ENCODE assay signal across 9 cellular contexts in the genomic region with DNA sequence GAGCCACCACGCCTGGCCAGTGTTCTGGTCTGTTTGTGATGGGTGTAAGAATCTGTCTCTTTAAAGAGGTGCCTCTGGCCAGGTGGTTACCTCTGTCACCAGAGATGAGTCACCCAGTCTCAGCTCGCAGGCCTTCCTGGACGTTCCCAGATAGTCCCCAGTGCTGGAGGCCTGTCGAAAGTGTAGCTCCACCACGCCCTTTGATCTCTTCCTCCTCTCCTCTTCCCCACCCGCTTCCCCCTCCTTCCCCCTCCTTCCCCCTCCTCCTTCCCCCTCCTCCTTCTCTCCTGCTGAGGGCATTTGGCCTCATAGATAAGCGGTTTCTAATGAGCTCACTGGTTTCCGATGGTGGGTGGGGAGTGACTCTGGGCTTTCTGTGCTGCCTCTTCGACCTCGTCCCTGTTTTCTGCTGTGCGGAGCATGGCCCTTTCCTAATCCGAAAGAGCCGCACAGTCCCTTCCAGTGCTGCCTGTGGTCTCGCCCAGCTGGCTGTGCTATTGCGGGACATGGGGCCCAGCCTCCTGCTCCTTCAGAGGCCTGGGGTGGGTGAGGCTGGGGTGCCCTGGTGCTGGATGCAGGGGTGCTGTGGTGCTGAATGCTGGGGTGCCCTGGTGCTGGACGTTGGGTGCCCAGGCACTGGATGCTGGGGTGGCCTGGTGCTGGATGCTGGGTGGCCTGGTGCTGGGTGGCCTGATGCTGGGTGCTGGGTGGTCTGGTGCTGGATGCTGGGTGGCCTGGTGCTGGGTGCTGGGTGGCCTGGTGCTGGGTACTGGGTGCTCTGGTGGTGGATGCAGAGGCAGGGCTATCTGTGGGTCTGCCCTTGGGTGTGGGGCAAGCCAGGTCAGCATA. TPM values are rescaled to one million over a fixed set of nuclear protein-coding genes. Genes with fewer than 3 reads are reported as not detected.
A peak's percentile ranks its signal among the peaks of the same experiment; 100 is the strongest.
DNase-seq lines count a peak whose midpoint lies in the region; ATAC-seq, FAIRE-seq and TF ChIP-seq lines count a peak whose summit lies in the region.
"Had no signal": no experiment of that assay in that cellular context is flagged by ENCODE, and none has a peak within 500 bp of the region (broad histone marks: within the 10 kb centered on the region; RNA-seq: fewer than 3 reads in every experiment).

No MANE protein-coding gene starts in this region.

- H3K9ac ChIP-seq in IMR-90 (ENCODE audit: low read depth, low read length) = no peak overlapping the region

- H3K4me1 Mint-ChIP-seq in activated T-helper 1 cell treated with anti-CD3 and anti-CD28 coated beads, Interleukin-12 subunit alpha, Interleukin-12 subunit beta, Interleukin-2, Interleukin-4 antibody, amounts not matched to agents 30 ng/mL and 10 ng/mL and 1 ng/mL, durations not matched to agents 14 hours and 24 hours and 36 hours (ENCODE audit: low read depth) = peaks cover 58% of the 10 kb centered on the region

- BruUV-seq in IMR-90 (replicated peaks; lab: Mats Ljungman, UMichigan) = no TSS peak

- peak; percentile 76 for FAIRE-seq in islet of Langerhans (lab: Jason Lieb, UNC)

- peaks cover 14% of the 10 kb centered on the region for H3K9me1 ChIP-seq in IMR-90 (ENCODE audit: insufficient read depth, low read length)

- H3K27me3 ChIP-seq in IMR-90 (ENCODE audit: control insufficient read depth, insufficient read depth, low read length) = no peaks in the 10 kb centered on the region
- H3K27me3 ChIP-seq: dorsolateral prefrontal cortex had no signal

- H3K27me3 Mint-ChIP-seq in activated T-helper 1 cell treated with anti-CD3 and anti-CD28 coated beads, Interleukin-12 subunit alpha, Interleukin-12 subunit beta, Interleukin-2, Interleukin-4 antibody, amounts not matched to agents 30 ng/mL and 10 ng/mL and 1 ng/mL, durations not matched to agents 14 hours and 24 hours and 36 hours (ENCODE audit: insufficient read depth) = no peaks in the 10 kb centered on the region

- H2AK5ac ChIP-seq in IMR-90 (ENCODE audit: low read depth, low read length) = no peak overlapping the region

- no peak overlapping the region for H2BK120ac ChIP-seq in IMR-90 (ENCODE audit: low read depth, low read length)

- in situ Hi-C loops in Caki2 (cut with HindIII; ENCODE audit: low pct_unique_long_range_greater_than_20kb, low sequenced_read_pairs) (no loop called here), IMR-90 (cut with MboI; ENCODE audit: low sequenced_read_pairs) (no loop called here)

- intact Hi-C loops in IMR-90 (cut with micrococcal nuclease) = no loop called here
- intact Hi-C loops in activated T-helper 1 cell treated with anti-CD3 and anti-CD28 coated beads, Interleukin-12 subunit alpha, Interleukin-12 subunit beta, Interleukin-2, Interleukin-4 antibody, amounts not matched to agents 30 ng/mL and 10 ng/mL and 1 ng/mL, durations not matched to agents 14 hours and 24 hours and 36 hours (cut with micrococcal nuclease) = no loop called here

- peak; percentile 60 for DNase-seq in Caki2 (ENCODE audit: low read depth)
- no peak for DNase-seq in IMR-90
- no peak for DNase-seq in activated T-helper 1 cell treated with anti-CD3 and anti-CD28 coated beads, Interleukin-12 subunit alpha, Interleukin-12 subunit beta, Interleukin-2, Interleukin-4 antibody, amounts not matched to agents 30 ng/mL and 10 ng/mL and 1 ng/mL, durations not matched to agents 14 hours and 24 hours and 36 hours (ENCODE audit: low spot score)
- DNase-seq in hepatic stellate cell (ENCODE audit: low spot score) = no peak

- dilution Hi-C loops in IMR-90 (cut with HindIII; ENCODE audit: low sequenced_read_pairs, unreplicated experiment) = no loop called here

- H3K9me3 ChIP-seq in IMR-90 (ENCODE audit: control insufficient read depth, insufficient read depth, low read length) = no peaks in the 10 kb centered on the region

- ATAC-seq in IMR-90 (ENCODE audit: low read depth) (peak; percentile 67), GM21447 (IDR thresholded peaks at IDR 0.05; ENCODE audit: unreplicated experiment) (no peak), HG03432 (IDR thresholded peaks at IDR 0.05; ENCODE audit: unreplicated experiment) (no peak)

- H3K36me3 ChIP-seq in IMR-90 (ENCODE audit: control insufficient read depth, insufficient read depth, low read length) = no peaks in the 10 kb centered on the region
- H3K36me3 ChIP-seq in urinary bladder (ENCODE audit: insufficient read depth) = no peaks in the 10 kb centered on the region

- H3K4me3 ChIP-seq in IMR-90 (ENCODE audit: insufficient read depth, low read depth, low read length) = no peak overlapping the region
- no peak overlapping the region for H3K4me3 ChIP-seq in urinary bladder (ENCODE audit: low read depth, low read length)

- CTCF ChIA-PET in IMR-90 (lab: Yijun Ruan, JAX) = no interaction called here

- H4K5ac ChIP-seq in IMR-90 (ENCODE audit: low read depth, low read length) = no peak overlapping the region

- POLR2A ChIA-PET in IMR-90 (lab: Charles Lee; ENCODE audit: unreplicated experiment) = no interaction called here

- no peak for TF ChIP-seq POLR2A in IMR-90 (IDR thresholded peaks at IDR 0.05; ENCODE audit: low read depth, low read length)

- H3K18ac ChIP-seq in IMR-90 (ENCODE audit: low read depth, low read length) = no peak overlapping the region

- no peak overlapping the region for H2AK9ac ChIP-seq in IMR-90 (replicated peaks; ENCODE audit: low read depth, low read length, poor library complexity)

- peak overlapping the region; percentile 30 for H3K4me3 Mint-ChIP-seq in activated T-helper 1 cell treated with anti-CD3 and anti-CD28 coated beads, Interleukin-12 subunit alpha, Interleukin-12 subunit beta, Interleukin-2, Interleukin-4 antibody, amounts not matched to agents 30 ng/mL and 10 ng/mL and 1 ng/mL, durations not matched to agents 14 hours and 24 hours and 36 hours

- H2BK15ac ChIP-seq in IMR-90 (ENCODE audit: low read depth, low read length) = no peak overlapping the region

- H3K14ac ChIP-seq in IMR-90 (replicated peaks; ENCODE audit: low read depth, low read length) = no peak overlapping the region

- H3K27ac ChIP-seq in IMR-90 (ENCODE audit: insufficient read depth, low read length) (no peak overlapping the region), urinary bladder (ENCODE audit: low read depth) (peak overlapping the region; percentile 55)

- peak overlapping the region; percentile 71 for H3K27ac Mint-ChIP-seq in activated T-helper 1 cell treated with anti-CD3 and anti-CD28 coated beads, Interleukin-12 subunit alpha, Interleukin-12 subunit beta, Interleukin-2, Interleukin-4 antibody, amounts not matched to agents 30 ng/mL and 10 ng/mL and 1 ng/mL, durations not matched to agents 14 hours and 24 hours and 36 hours

- TF ChIP-seq CTCF in IMR-90 (conservative IDR thresholded peaks at IDR 0.05; ENCODE audit: low read depth, low read length) = no peak

- H3K4me1 ChIP-seq in IMR-90 (ENCODE audit: control insufficient read depth, insufficient read depth, low read length) (peaks cover 8% of the 10 kb centered on the region; the same call in 1 of the 2 replicates), urinary bladder (ENCODE audit: insufficient read depth) (no peaks in the 10 kb centered on the region)

- no peak overlapping the region for H3K23ac ChIP-seq in IMR-90 (ENCODE audit: low read depth, low read length)

- no peak overlapping the region for H3K4ac ChIP-seq in IMR-90 (ENCODE audit: low read depth, low read length)

- H4K20me1 ChIP-seq in IMR-90 (ENCODE audit: insufficient read depth, low read length) = peaks cover 74% of the 10 kb centered on the region

- H2BK5ac ChIP-seq in IMR-90 (ENCODE audit: low read depth, low read length, poor library complexity, severe bottlenecking) = no peak overlapping the region

- H4K8ac ChIP-seq in IMR-90 (ENCODE audit: low read depth in 2 of 2, low read length in 2 of 2) = no peak overlapping the region

- peaks cover 4% of the 10 kb centered on the region for H3K36me3 Mint-ChIP-seq in activated T-helper 1 cell treated with anti-CD3 and anti-CD28 coated beads, Interleukin-12 subunit alpha, Interleukin-12 subunit beta, Interleukin-2, Interleukin-4 antibody, amounts not matched to agents 30 ng/mL and 10 ng/mL and 1 ng/mL, durations not matched to agents 14 hours and 24 hours and 36 hours (ENCODE audit: low read depth)

- WGBS in IMR-90 (ENCODE audit: extremely low coverage in 2 of 2, insufficient read length in 1 of 2), 2 experiments = 64% methylated on average over 1 of the region's 16 CpGs; no CpG with 5 or more reads in 1 of the 2 experiments
- 32% methylated on average over 16 of the region's 16 CpGs for whole genome bisulfite sequencing in urinary bladder

- H3K56ac ChIP-seq in IMR-90 (ENCODE audit: extremely low read depth, insufficient read depth, low read length) = no peak overlapping the region

- no peak overlapping the region for H4K91ac ChIP-seq in IMR-90 (ENCODE audit: insufficient read depth, low read depth, low read length)

- H3K9me3 Mint-ChIP-seq in activated T-helper 1 cell treated with anti-CD3 and anti-CD28 coated beads, Interleukin-12 subunit alpha, Interleukin-12 subunit beta, Interleukin-2, Interleukin-4 antibody, amounts not matched to agents 30 ng/mL and 10 ng/mL and 1 ng/mL, durations not matched to agents 14 hours and 24 hours and 36 hours = no peaks in the 10 kb centered on the region

- peaks cover 34 to 80% of the 10 kb centered on the region in 2 experiments for H3K79me1 ChIP-seq in IMR-90 (ENCODE audit: low read depth in 1 of 2, low read length in 2 of 2)

- H2AFZ ChIP-seq in IMR-90 (replicated peaks; ENCODE audit: low read length, poor library complexity) = no peak overlapping the region

- no peak for TF ChIP-seq RAD21 in IMR-90 (IDR thresholded peaks at IDR 0.05; ENCODE audit: low read length)

- no peak overlapping the region for H2BK20ac ChIP-seq in IMR-90 (ENCODE audit: low read depth, low read length)

- H3K4me2 ChIP-seq in IMR-90 (ENCODE audit: low read depth, low read length) = no peak overlapping the region; the same call in 1 of the 2 replicates

TF ChIP-seq in IMR-90, 13 proteins besides CTCF, POLR2A, EP300 and RAD21 (continues in another document):
- TF ChIP-seq MAZ (IDR thresholded peaks at IDR 0.05; ENCODE audit: borderline replicate concordance, low read depth, low read length) = no peak; the same call in 1 of the 2 replicates
- no peak for TF ChIP-seq NFE2L2 (IDR thresholded peaks at IDR 0.05; ENCODE audit: low read depth, low read length)
- TF ChIP-seq BHLHE40 (IDR thresholded peaks at IDR 0.05; ENCODE audit: low read depth, low read length) = no peak
- no peak for TF ChIP-seq FOS (IDR thresholded peaks at IDR 0.05; ENCODE audit: low read depth, low read length)
- TF ChIP-seq MAFK (IDR thresholded peaks at IDR 0.05; ENCODE audit: low read depth, low read length) = no peak

RNA-seq across cellular contexts. Expression of a gene that starts 19.2 kb away (rescaled TPM):
- 29.0 and 56.9 TPM in 2 replicates for total RNA-seq in Caki2 (2014; rRNA removed; shearing (Covaris generic); ENCODE audit: low replicate concordance)
- 24.2 and 27.1 TPM in 2 replicates for total RNA-seq in IMR-90 (2012; rRNA removed)
- 36.2 and 38.7 TPM in 2 replicates for polyA plus RNA-seq in IMR-90 (2012; rRNA removed)
- 32.1 and 32.6 TPM in 2 replicates for polyA plus RNA-seq in IMR-90 (2012; cell fraction: cytosol; rRNA removed)
- polyA plus RNA-seq in IMR-90 (2012; cell fraction: nucleus; rRNA removed; ENCODE audit: low replicate concordance) = 48.7 and 55.4 TPM in 2 replicates
- total RNA-seq in activated T-helper 1 cell treated with anti-CD3 and anti-CD28 coated beads, Interleukin-12 subunit alpha, Interleukin-12 subunit beta, Interleukin-2, Interleukin-4 antibody, amounts not matched to agents 30 ng/mL and 10 ng/mL and 1 ng/mL, durations not matched to agents 14 hours and 24 hours and 36 hours = 127 and 132 TPM in 2 replicates
- 19.5 TPM for total RNA-seq in urinary bladder
- polyA plus RNA-seq in urinary bladder = 25.1 TPM
